ENCODE assay signal across 1 cellular context in genomic region chr22:28899199-28899853, GRCh38.
A peak's percentile ranks its signal among the peaks of the same experiment; 100 is the strongest.
TF ChIP-seq lines count a peak whose summit lies in the region.

No MANE protein-coding gene starts in this region.

TF ChIP-seq in K562, 482 proteins besides CTCF, POLR2A, EP300 and RAD21:
- TF ChIP-seq PRDM10 (IDR thresholded peaks at IDR 0.05; ENCODE audit: partially characterized antibody) (peak; percentile 71), NFXL1 (CRISPR knock-in tag; IDR thresholded peaks at IDR 0.05) (no peak)
